Comparison of ENCODE assay signal across 1 cellular context in the genomic region with DNA sequence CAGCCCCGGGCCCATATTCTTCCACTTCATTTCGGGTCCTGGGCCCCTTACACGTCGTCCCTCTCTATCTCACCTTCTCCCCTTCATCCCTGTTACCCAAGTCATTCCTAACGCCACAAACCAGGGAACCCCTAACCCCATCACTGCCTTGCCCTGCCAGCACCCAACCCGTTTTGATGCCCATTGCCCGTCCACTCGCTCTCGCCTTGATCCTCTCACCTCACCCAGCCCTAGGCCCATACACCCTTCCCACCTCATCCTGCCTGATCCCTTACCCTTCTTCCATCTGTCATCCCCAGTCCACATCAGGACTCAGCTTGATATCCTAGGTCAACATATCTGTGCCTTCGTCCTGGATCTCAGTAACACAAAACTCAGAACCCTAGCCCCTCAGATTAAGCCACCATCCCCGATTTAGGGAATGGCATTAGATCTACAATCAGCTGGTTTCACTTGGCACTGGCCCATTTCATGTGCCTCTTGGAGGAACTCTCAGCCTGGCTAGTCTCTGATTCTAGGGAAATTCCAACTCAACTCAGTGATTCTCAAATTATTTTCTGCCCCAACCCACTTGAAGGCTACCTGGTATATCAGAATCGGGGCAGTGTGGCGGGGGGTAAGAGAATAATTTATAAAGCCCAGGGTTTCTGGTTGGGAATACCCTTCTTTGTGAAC.
TF ChIP-seq lines count a peak whose summit lies in the region.

No MANE protein-coding gene starts in this region.

TF ChIP-seq in K562, 482 proteins besides CTCF, POLR2A, EP300 and RAD21:
- TF ChIP-seq, protein P1, sequence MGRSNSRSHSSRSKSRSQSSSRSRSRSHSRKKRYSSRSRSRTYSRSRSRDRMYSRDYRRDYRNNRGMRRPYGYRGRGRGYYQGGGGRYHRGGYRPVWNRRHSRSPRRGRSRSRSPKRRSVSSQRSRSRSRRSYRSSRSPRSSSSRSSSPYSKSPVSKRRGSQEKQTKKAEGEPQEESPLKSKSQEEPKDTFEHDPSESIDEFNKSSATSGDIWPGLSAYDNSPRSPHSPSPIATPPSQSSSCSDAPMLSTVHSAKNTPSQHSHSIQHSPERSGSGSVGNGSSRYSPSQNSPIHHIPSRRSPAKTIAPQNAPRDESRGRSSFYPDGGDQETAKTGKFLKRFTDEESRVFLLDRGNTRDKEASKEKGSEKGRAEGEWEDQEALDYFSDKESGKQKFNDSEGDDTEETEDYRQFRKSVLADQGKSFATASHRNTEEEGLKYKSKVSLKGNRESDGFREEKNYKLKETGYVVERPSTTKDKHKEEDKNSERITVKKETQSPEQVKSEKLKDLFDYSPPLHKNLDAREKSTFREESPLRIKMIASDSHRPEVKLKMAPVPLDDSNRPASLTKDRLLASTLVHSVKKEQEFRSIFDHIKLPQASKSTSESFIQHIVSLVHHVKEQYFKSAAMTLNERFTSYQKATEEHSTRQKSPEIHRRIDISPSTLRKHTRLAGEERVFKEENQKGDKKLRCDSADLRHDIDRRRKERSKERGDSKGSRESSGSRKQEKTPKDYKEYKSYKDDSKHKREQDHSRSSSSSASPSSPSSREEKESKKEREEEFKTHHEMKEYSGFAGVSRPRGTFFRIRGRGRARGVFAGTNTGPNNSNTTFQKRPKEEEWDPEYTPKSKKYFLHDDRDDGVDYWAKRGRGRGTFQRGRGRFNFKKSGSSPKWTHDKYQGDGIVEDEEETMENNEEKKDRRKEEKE (IDR thresholded peaks at IDR 0.05; ENCODE audit: borderline replicate concordance in 1 of 2, control insufficient read depth in 1 of 2, low read depth in 2 of 2, low read length in 1 of 2): no peak
- TF ChIP-seq NKRF (IDR thresholded peaks at IDR 0.05; ENCODE audit: borderline replicate concordance) (peak; percentile 59; the same call in 1 of the 2 replicates), HDAC1 (IDR thresholded peaks at IDR 0.05) (peak in 1 of 2 experiments; percentile 55; a peak in 1 of 4 replicates), ZC3H4 (CRISPR knock-in tag; IDR thresholded peaks at IDR 0.05; ENCODE audit: borderline replicate concordance) (peak; percentile 59; the same call in 1 of the 2 replicates), RBM14 (IDR thresholded peaks at IDR 0.05; ENCODE audit: borderline replicate concordance, insufficient read depth, low read depth, low read length) (no peak), CREM (IDR thresholded peaks at IDR 0.05; ENCODE audit: low read depth) (0 out of 2 replicates have a peak, but pooled peaks have one; percentile 1)
